Comparison of ENCODE assay signal across 28 cellular contexts in genomic region chr11:22898036-22898435, GRCh38. TPM values are rescaled to one million over a fixed set of nuclear protein-coding genes. Genes with fewer than 3 reads are reported as not detected.
"Had no signal": no experiment of that assay in that cellular context is flagged by ENCODE, and none has a peak within 500 bp of the region (broad histone marks: within the 10 kb centered on the region; RNA-seq: fewer than 3 reads in every experiment).

No MANE protein-coding gene starts in this region.

- H3K36me3 ChIP-seq: SJSA1 had no signal

- FAIRE-seq: HepG2, K562, RCC 7860 had no signal

- H3K27ac Mint-ChIP-seq: IgD-negative memory B cell had no signal

- H3K27ac ChIP-seq: KMS-11, SJSA1, SK-N-MC had no signal

- H3K4me3 ChIP-seq: K562, SJSA1, SK-N-MC had no signal

- H3K4me1 Mint-ChIP-seq: IgD-negative memory B cell had no signal

- H3K4me3 Mint-ChIP-seq: IgD-negative memory B cell had no signal

- H3K9ac ChIP-seq: KMS-11 had no signal

- H3K27me3 ChIP-seq: SJSA1 had no signal

- DNase-seq: Kasumi-1, MV-4-11, NCI-H1048, NCI-H1105, NCI-H1417, NCI-H146, NCI-H1694 treated with DMSO at 0.1 percent for 48 hours, NCI-H1930, NCI-H2081, NCI-H2107, NCI-H2227 treated with DMSO at 0.1 percent for 48 hours, NCI-H524, NCI-H526 treated with DMSO at 0.1 percent for 48 hours, NCI-H748 treated with DMSO at 0.1 percent for 48 hours, Right ventricle myocardium superior, RPMI8226, SIG-M5 had no signal

- H3K9me3 ChIP-seq: SJSA1 had no signal

- H3K27me3 Mint-ChIP-seq: IgD-negative memory B cell had no signal

- ATAC-seq: HepG2, K562 had no signal

- H3K4me1 ChIP-seq: SJSA1 had no signal

- H3K4me2 ChIP-seq: KMS-11 had no signal

RNA-seq across cellular contexts. Expression of gene CCDC179, which starts 37.8 kb away (rescaled TPM):
- total RNA-seq: HepG2, HT-29, K562, M059J, NCI-H460, OCI-LY7, Right ventricle myocardium superior, SJSA1 had no signal
- polyA plus RNA-seq: HepG2, IgD-negative memory B cell, K562 had no signal
